Comparison of ENCODE assay signal across 20 cellular contexts in the genomic region with DNA sequence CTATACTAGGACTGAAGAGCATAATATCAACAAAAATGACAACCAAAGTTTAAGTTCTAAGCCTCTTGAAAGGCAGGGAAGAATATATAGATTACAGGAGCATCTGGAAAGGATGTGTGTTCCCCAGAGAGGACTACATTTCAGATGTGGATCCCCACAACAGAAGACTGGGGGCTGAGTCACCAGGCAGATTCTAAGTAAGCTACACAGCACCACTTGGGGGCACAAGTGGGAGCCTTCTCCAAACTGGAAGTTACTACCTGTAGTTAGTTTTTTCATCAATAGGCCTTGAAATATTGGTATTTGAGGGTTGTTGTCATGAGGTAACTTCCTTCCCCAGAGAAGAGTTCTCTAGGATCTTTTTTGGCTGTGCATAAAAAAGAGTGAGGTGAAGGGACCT.
DNase-seq lines count a peak whose midpoint lies in the region; ATAC-seq, FAIRE-seq and TF ChIP-seq lines count a peak whose summit lies in the region.
"Had no signal": no experiment of that assay in that cellular context is flagged by ENCODE, and none has a peak within 500 bp of the region (broad histone marks: within the 10 kb centered on the region; RNA-seq: fewer than 3 reads in every experiment).

No MANE protein-coding gene starts in this region.

- POLR2A ChIA-PET in H1 (lab: Charles Lee; ENCODE audit: partially characterized antibody): no interaction called here

- no peak overlapping the region for H3K4me3 ChIP-seq in H1 (ENCODE audit: extremely low read depth in 1 of 4, insufficient read depth in 2 of 4, low read depth in 3 of 4, low read length in 4 of 4)
- H3K4me3 ChIP-seq: A549, K562, SK-N-MC had no signal

- no peaks in the 10 kb centered on the region for H3K27me3 ChIP-seq in H1 (replicated peaks in 1 of 4; ENCODE audit: control insufficient read depth in 3 of 4, extremely low read depth in 1 of 4, insufficient read depth in 3 of 4, low read length in 3 of 4)

- no peaks in the 10 kb centered on the region for H3K79me1 ChIP-seq in H1 (ENCODE audit: low read depth, low read length)

- no peak overlapping the region for H2BK120ac ChIP-seq in H1 (replicated peaks; ENCODE audit: low read depth, low read length)

- no peak overlapping the region for H3K4me2 ChIP-seq in H1 (ENCODE audit: insufficient read depth in 1 of 2, low read depth in 2 of 2, low read length in 2 of 2)
- H3K4me2 ChIP-seq: A549 had no signal

- no peak overlapping the region for H2BK5ac ChIP-seq in H1 (ENCODE audit: low read depth, low read length)

- H2BK20ac ChIP-seq in H1 (ENCODE audit: low read length): no peak overlapping the region

- no peak for TF ChIP-seq POLR2A in H1 (IDR thresholded peaks at IDR 0.05; ENCODE audit: control extremely low read depth in 1 of 2, low read depth in 2 of 2, low read length in 2 of 2)

- no peaks in the 10 kb centered on the region for H4K20me1 ChIP-seq in H1 (replicated peaks in 1 of 2; ENCODE audit: control insufficient read depth in 1 of 2, insufficient read depth in 2 of 2, low read length in 2 of 2)

- TF ChIP-seq CTCF in H1 (IDR thresholded peaks at IDR 0.05; ENCODE audit: control extremely low read depth in 1 of 3, insufficient read depth in 1 of 3, low read depth in 1 of 3, low read length in 3 of 3): peak in 2 of 3 experiments; percentile 25 to 29; a peak in 3 of 4 replicates

- no peak overlapping the region for H2BK15ac ChIP-seq in H1 (ENCODE audit: low read length)

- H2AK5ac ChIP-seq in H1 (ENCODE audit: low read depth, low read length): no peak overlapping the region

- H3K27ac ChIP-seq in H1 (ENCODE audit: low read depth, low read length): no peak overlapping the region
- H3K27ac ChIP-seq: A549, SK-N-MC had no signal

- FAIRE-seq in H1 (lab: Jason Lieb, UNC): peak; percentile 68
- FAIRE-seq: A549, K562 had no signal

- no peak overlapping the region for H3K23ac ChIP-seq in H1 (ENCODE audit: insufficient read length)

- H2BK12ac ChIP-seq in H1 (ENCODE audit: low read depth, low read length): no peak overlapping the region

- H3K36me3 ChIP-seq in H1 (ENCODE audit: control insufficient read depth in 2 of 4, insufficient read depth in 4 of 4, low read length in 3 of 4): no peaks in the 10 kb centered on the region

- no peak overlapping the region for H4K5ac ChIP-seq in H1 (ENCODE audit: insufficient read length, low read depth, low read length)

- H3K79me2 ChIP-seq in H1 (ENCODE audit: control insufficient read depth in 1 of 2, insufficient read depth in 2 of 2, low read length in 2 of 2): no peaks in the 10 kb centered on the region

- no peaks in the 10 kb centered on the region for H3K9me3 ChIP-seq in H1 (ENCODE audit: insufficient read depth in 2 of 2, low read depth in 1 of 2, low read length in 1 of 2)
- H3K9me3 ChIP-seq: A549 had no signal

- TF ChIP-seq EP300 in H1 (IDR thresholded peaks at IDR 0.05; ENCODE audit: borderline replicate concordance in 1 of 2, low read depth in 2 of 2, low read length in 2 of 2): no peak

- no peaks in the 10 kb centered on the region for H3K23me2 ChIP-seq in H1 (ENCODE audit: low read depth, low read length)

- no peak overlapping the region for H3K4ac ChIP-seq in H1 (replicated peaks; ENCODE audit: insufficient read length, low read depth, low read length)

- H3K18ac ChIP-seq in H1 (ENCODE audit: extremely low read depth, low read length): no peak overlapping the region

- H4K8ac ChIP-seq in H1 (ENCODE audit: extremely low read depth, insufficient read depth, low read length): no peak overlapping the region

- H3K4me1 ChIP-seq in H1 (replicated peaks in 1 of 4; ENCODE audit: control insufficient read depth in 3 of 4, insufficient read depth in 4 of 4, low read length in 3 of 4): peaks cover 0 to 4% (median 0%) of the 10 kb centered on the region in 4 experiments; a peak in 3 of 7 replicates
- H3K4me1 ChIP-seq: A549 had no signal

- ATAC-seq in HG03442 (IDR thresholded peaks at IDR 0.05; ENCODE audit: unreplicated experiment): no peak
- no peak for ATAC-seq in GM18517 (IDR thresholded peaks at IDR 0.05; ENCODE audit: unreplicated experiment)
- ATAC-seq: A549, K562, Right ventricle myocardium inferior had no signal

- H3K9ac ChIP-seq in H1 (replicated peaks in 1 of 4; ENCODE audit: extremely low read depth in 1 of 4, low read depth in 3 of 4, low read length in 3 of 4): no peak overlapping the region

- H3K56ac ChIP-seq in H1 (replicated peaks; ENCODE audit: insufficient read length, low read depth, low read length): no peak overlapping the region

- H3K14ac ChIP-seq in H1 (ENCODE audit: insufficient read length): no peak overlapping the region

- no peak overlapping the region for H2AFZ ChIP-seq in H1 (ENCODE audit: low read length)

- peak; percentile 50 to 58 for TF ChIP-seq RAD21 in H1 (IDR thresholded peaks at IDR 0.05 in 1 of 2, conservative IDR thresholded peaks at IDR 0.05 in 1 of 2; ENCODE audit: low read depth in 2 of 2, low read length in 2 of 2)

- no peak overlapping the region for H4K91ac ChIP-seq in H1 (replicated peaks; ENCODE audit: insufficient read length, low read length)

- peak; percentile 1 for DNase-seq in stimulated activated CD4-positive, alpha-beta T cell treated with anti-CD3 and anti-CD28 coated beads, Interleukin-15, amount 100 ng/mL, for 24 hours
- no peak for DNase-seq in stimulated activated CD4-positive, alpha-beta T cell treated with anti-CD3 and anti-CD28 coated beads, Interleukin-12 subunit alpha, Interleukin-12 subunit beta, amount 100 ng/mL, for 4 hours
- DNase-seq in HS-27A (ENCODE audit: low read depth) (peak; percentile 7), H1 (ENCODE audit: low read depth in 1 of 2, low spot score in 2 of 2) (no peak), renal cortical epithelial cell (ENCODE audit: low read depth) (peak; percentile 4), hypothalamus (lab: John Stamatoyannopoulos, UW) (no peak)
- DNase-seq: Calu3; CD4-positive, alpha-beta T cell; DMS79; HCEC 1CT; NCI-H1436 treated with DMSO at 0.1 percent for 48 hours; NCI-H2081; NCI-H69; NK-92 treated with Interleukin-12 subunit alpha and Interleukin-12 subunit beta, amount 100 ng/mL, for 24 hours had no signal

- CTCF ChIA-PET in H1 (lab: Charles Lee; ENCODE audit: partially characterized antibody): interaction anchor here (1.0 kb wide), 1 partner anchor 13 kb away, joined by 3 read pairs; no protein-coding TSS in a partner anchor

TF ChIP-seq in H1, 55 proteins besides CTCF, POLR2A, EP300 and RAD21:
- TF ChIP-seq JUND (IDR thresholded peaks at IDR 0.05; ENCODE audit: low read length): 0 out of 2 replicates have a peak, but pooled peaks have one; percentile 39
- no peak for TF ChIP-seq TBP (IDR thresholded peaks at IDR 0.05; ENCODE audit: low read depth, low read length)

Comparison
In these comparisons a context has a peak if more than half of its experiments do, and no peak if none do; other contexts are left out.
1. DNase-seq: peak in stimulated activated CD4-positive, alpha-beta T cell treated with anti-CD3 and anti-CD28 coated beads, Interleukin-15, amount 100 ng/mL, for 24 hours (single experiment), HS-27A (single experiment) and renal cortical epithelial cell (single experiment); none in stimulated activated CD4-positive, alpha-beta T cell treated with anti-CD3 and anti-CD28 coated beads, Interleukin-12 subunit alpha, Interleukin-12 subunit beta, amount 100 ng/mL, for 4 hours (single experiment), H1 (0 of 2) and hypothalamus (0 of 51).